21 cellular contexts compared by ENCODE assay signal in genomic region chr20:12748359-12748994, GRCh38.
DNase-seq lines count a peak whose midpoint lies in the region; ATAC-seq and TF ChIP-seq lines count a peak whose summit lies in the region.
"Had no signal": no experiment of that assay in that cellular context is flagged by ENCODE, and none has a peak within 500 bp of the region (broad histone marks: within the 10 kb centered on the region; RNA-seq: fewer than 3 reads in every experiment).

No MANE protein-coding gene starts in this region.

- no peaks in the 10 kb centered on the region for H3K36me3 Mint-ChIP-seq in WTC11
- no peaks in the 10 kb centered on the region for H3K36me3 Mint-ChIP-seq in neural progenitor cell

- no peaks in the 10 kb centered on the region for H3K79me2 ChIP-seq in neural progenitor cell (ENCODE audit: low read depth)

- POLR2A ChIA-PET in WTC11 (lab: Charles Lee): interaction anchor here (0.6 kb wide), 1 partner anchor 376 kb away, joined by 3 read pairs; no protein-coding TSS in a partner anchor

- CTCF ChIA-PET in WTC11 (lab: Charles Lee): interaction anchor here (0.6 kb wide), 1 partner anchor 320 kb away, joined by 3 read pairs; no protein-coding TSS in a partner anchor

- DNase-seq in NCI-H146 (lab: John Stamatoyannopoulos, UW): peak; percentile 23
- no peak for DNase-seq in NCI-H146 treated with DMSO at 0.1 percent for 48 hours (lab: John Stamatoyannopoulos, UW; ENCODE audit: unreplicated experiment)
- DNase-seq in WTC11 (ENCODE audit: low spot score): no peak
- peak; percentile 36 for DNase-seq in neural progenitor cell (ENCODE audit: low spot score)
- no peak for DNase-seq in activated naive CD4-positive, alpha-beta T cell treated with anti-CD3 and anti-CD28 coated beads, Interleukin-2, amount 50 U/mL, for 16 hours
- DNase-seq in foreskin melanocyte: no peak
- DNase-seq: Calu3, DND-41, NCI-H1092 treated with DMSO at 0.1 percent for 48 hours, NCI-H1436, NCI-H2029, NCI-H2171 treated with DMSO at 0.1 percent for 48 hours, NCI-H345, NCI-H510A treated with DMSO at 0.1 percent for 48 hours, NCI-H748 treated with DMSO at 0.1 percent for 48 hours, PC-3, SJCRH30 had no signal

- no peak overlapping the region for H2AFZ ChIP-seq in neural progenitor cell (replicated peaks)

- no peak overlapping the region for H3K9ac ChIP-seq in HUES48 (ENCODE audit: low read depth, low read length)
- H3K9ac ChIP-seq in neural progenitor cell: no peak overlapping the region

- peak; percentile 50 for ATAC-seq in WTC11
- ATAC-seq: PC-3, Right ventricle myocardium inferior, SK-N-SH treated with all-trans-retinoic acid at 6 μM for 48 hours had no signal

- H3K4me3 Mint-ChIP-seq in WTC11 (no peak overlapping the region), neural progenitor cell (no peak overlapping the region)

- H3K4me3 ChIP-seq in HUES48 (ENCODE audit: low read depth, low read length) (no peak overlapping the region), neural progenitor cell (no peak overlapping the region)
- H3K4me3 ChIP-seq: SJCRH30 had no signal

- H3K4me1 ChIP-seq in HUES48 (ENCODE audit: control insufficient read depth, insufficient read depth, low read length) (peaks cover 49% of the 10 kb centered on the region), neural progenitor cell (peaks cover 9% of the 10 kb centered on the region)
- H3K4me1 ChIP-seq: SJCRH30 had no signal

- peak overlapping the region; percentile 36 for H3K27ac ChIP-seq in HUES48 (ENCODE audit: low read depth, low read length)
- no peak overlapping the region for H3K27ac ChIP-seq in neural progenitor cell
- H3K27ac ChIP-seq: 22Rv1, SJCRH30 had no signal

- H4K20me1 ChIP-seq in neural progenitor cell (ENCODE audit: low read depth): no peaks in the 10 kb centered on the region

- no peak overlapping the region for H3K4me2 ChIP-seq in neural progenitor cell

- H3K9me3 Mint-ChIP-seq in WTC11: no peaks in the 10 kb centered on the region
- no peaks in the 10 kb centered on the region for H3K9me3 Mint-ChIP-seq in neural progenitor cell

- H3K27me3 ChIP-seq in HUES48 (ENCODE audit: control insufficient read depth, insufficient read depth, low read length) (no peaks in the 10 kb centered on the region), neural progenitor cell (no peaks in the 10 kb centered on the region)

- no peaks in the 10 kb centered on the region for H3F3A ChIP-seq in neural progenitor cell (ENCODE audit: low read depth)

- H3K36me3 ChIP-seq in HUES48 (ENCODE audit: control insufficient read depth, insufficient read depth, low read length) (no peaks in the 10 kb centered on the region), neural progenitor cell (no peaks in the 10 kb centered on the region)
- H3K36me3 ChIP-seq: SJCRH30 had no signal

- H3K4me1 Mint-ChIP-seq in WTC11: peaks cover 89% of the 10 kb centered on the region
- H3K4me1 Mint-ChIP-seq in neural progenitor cell: peaks cover 8% of the 10 kb centered on the region

- TF ChIP-seq CTCF in WTC11 (IDR thresholded peaks at IDR 0.05): no peak
- TF ChIP-seq CTCF in neural progenitor cell (IDR thresholded peaks at IDR 0.05): no peak

- H3K27me3 Mint-ChIP-seq in WTC11 (ENCODE audit: low read depth) (no peaks in the 10 kb centered on the region), neural progenitor cell (ENCODE audit: insufficient read depth, low read depth) (peaks cover 2% of the 10 kb centered on the region)

- H3K27ac Mint-ChIP-seq in WTC11: peak overlapping the region; percentile 66
- no peak overlapping the region for H3K27ac Mint-ChIP-seq in neural progenitor cell

- no peaks in the 10 kb centered on the region for H3K9me3 ChIP-seq in HUES48 (ENCODE audit: control insufficient read depth, insufficient read depth, low read length)
- H3K9me3 ChIP-seq in neural progenitor cell (ENCODE audit: low read depth): no peaks in the 10 kb centered on the region
- H3K9me3 ChIP-seq: SJCRH30 had no signal

TF ChIP-seq in WTC11, 78 proteins besides CTCF, POLR2A, EP300 and RAD21:
- TF ChIP-seq AFF4 (CRISPR knock-in tag; IDR thresholded peaks at IDR 0.05; ENCODE audit: borderline replicate concordance) (no peak), ATF2 (CRISPR knock-in tag; IDR thresholded peaks at IDR 0.05; ENCODE audit: borderline replicate concordance, low read depth) (no peak), ZNF423 (CRISPR knock-in tag; IDR thresholded peaks at IDR 0.05) (no peak), ELF4 (CRISPR knock-in tag; IDR thresholded peaks at IDR 0.05; ENCODE audit: low read depth) (no peak), CBFB (CRISPR knock-in tag; IDR thresholded peaks at IDR 0.05; ENCODE audit: low read depth) (no peak), GABPB1 (CRISPR knock-in tag; IDR thresholded peaks at IDR 0.05) (no peak), HMGXB4 (CRISPR knock-in tag; IDR thresholded peaks at IDR 0.05) (no peak), FOXK1 (CRISPR knock-in tag; IDR thresholded peaks at IDR 0.05) (no peak), ZNF671 (CRISPR knock-in tag; IDR thresholded peaks at IDR 0.05) (no peak), OVOL2 (CRISPR knock-in tag; IDR thresholded peaks at IDR 0.05; ENCODE audit: borderline replicate concordance) (no peak), SP1 (CRISPR knock-in tag; conservative IDR thresholded peaks at IDR 0.05) (no peak)
- TF ChIP-seq, protein P1, sequence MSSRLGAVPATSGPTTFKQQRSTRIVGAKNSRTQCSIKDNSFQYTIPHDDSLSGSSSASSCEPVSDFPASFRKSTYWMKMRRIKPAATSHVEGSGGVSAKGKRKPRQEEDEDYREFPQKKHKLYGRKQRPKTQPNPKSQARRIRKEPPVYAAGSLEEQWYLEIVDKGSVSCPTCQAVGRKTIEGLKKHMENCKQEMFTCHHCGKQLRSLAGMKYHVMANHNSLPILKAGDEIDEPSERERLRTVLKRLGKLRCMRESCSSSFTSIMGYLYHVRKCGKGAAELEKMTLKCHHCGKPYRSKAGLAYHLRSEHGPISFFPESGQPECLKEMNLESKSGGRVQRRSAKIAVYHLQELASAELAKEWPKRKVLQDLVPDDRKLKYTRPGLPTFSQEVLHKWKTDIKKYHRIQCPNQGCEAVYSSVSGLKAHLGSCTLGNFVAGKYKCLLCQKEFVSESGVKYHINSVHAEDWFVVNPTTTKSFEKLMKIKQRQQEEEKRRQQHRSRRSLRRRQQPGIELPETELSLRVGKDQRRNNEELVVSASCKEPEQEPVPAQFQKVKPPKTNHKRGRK (CRISPR knock-in tag; IDR thresholded peaks at IDR 0.05; ENCODE audit: borderline replicate concordance): no peak
TF ChIP-seq in WTC11: peak in this region for 0.

Comparison
In these comparisons a context has a peak if more than half of its experiments do, and no peak if none do; other contexts are left out.
1. DNase-seq: peak in NCI-H146 (single experiment) and neural progenitor cell (single experiment); none in NCI-H146 treated with DMSO at 0.1 percent for 48 hours (single experiment), WTC11 (single experiment), activated naive CD4-positive, alpha-beta T cell treated with anti-CD3 and anti-CD28 coated beads, Interleukin-2, amount 50 U/mL, for 16 hours (single experiment) and foreskin melanocyte (single experiment).